Comparison of ENCODE assay signal across 17 cellular contexts in the genomic region with DNA sequence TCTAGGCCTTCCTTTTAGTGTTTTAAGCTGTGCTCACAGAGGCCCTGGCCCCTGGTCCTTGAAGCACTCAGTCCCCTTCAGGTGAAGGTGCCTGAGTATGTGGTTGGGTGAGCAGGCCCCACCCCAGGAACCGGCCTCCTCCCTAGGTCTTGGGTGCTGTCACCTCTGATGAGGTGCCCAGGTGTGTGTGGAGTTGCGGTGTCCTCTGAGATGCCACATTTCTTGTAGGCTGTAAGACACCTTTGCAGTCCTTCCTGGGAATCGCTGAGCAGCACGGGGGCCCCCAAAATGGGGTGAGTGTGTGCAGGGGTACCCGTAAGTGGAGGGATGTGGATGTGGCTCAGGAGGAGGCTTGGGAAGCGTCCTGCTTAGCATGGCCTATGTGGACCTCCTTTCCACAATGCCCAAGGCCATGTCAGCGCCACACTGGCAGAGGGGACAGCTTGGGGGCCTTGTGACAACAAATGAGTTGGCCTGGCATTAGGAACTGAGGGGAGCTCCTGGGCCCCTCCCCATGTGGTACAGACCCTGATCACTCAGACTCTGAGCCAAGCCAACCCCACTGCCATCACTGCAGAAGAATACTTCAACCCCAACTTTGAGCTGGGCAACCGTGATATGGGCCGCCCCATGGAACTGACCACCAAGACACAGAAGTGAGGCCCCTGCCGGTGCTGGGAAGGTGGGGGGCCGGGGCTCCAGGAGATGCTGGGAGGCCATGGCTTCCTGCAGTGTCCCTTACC. TPM values are rescaled to one million over a fixed set of nuclear protein-coding genes. Genes with fewer than 3 reads are reported as not detected.
DNase-seq lines count a peak whose midpoint lies in the region; ATAC-seq and TF ChIP-seq lines count a peak whose summit lies in the region.
"Had no signal": no experiment of that assay in that cellular context is flagged by ENCODE, and none has a peak within 500 bp of the region (broad histone marks: within the 10 kb centered on the region; RNA-seq: fewer than 3 reads in every experiment).

No MANE protein-coding gene starts in this region.

- no peak overlapping the region for H2AFZ ChIP-seq in neural progenitor cell (replicated peaks)
- H2AFZ ChIP-seq: GM23248 had no signal

- DNase-seq in Ammon's horn (ENCODE audit: low spot score) (peak; percentile 3), posterior vena cava (ENCODE audit: low spot score) (peak; percentile 80), mucosa of gallbladder (ENCODE audit: low spot score) (no peak), neural progenitor cell (ENCODE audit: low spot score) (no peak)
- no peak for DNase-seq in CD4-positive, alpha-beta memory T cell
- DNase-seq in effector memory CD8-positive, alpha-beta T cell = no peak
- no peak for DNase-seq in stimulated activated CD4-positive, alpha-beta T cell treated with anti-CD3 and anti-CD28 coated beads, Interleukin-12 subunit alpha, Interleukin-12 subunit beta, amount 100 ng/mL, for 4 hours
- DNase-seq: 8988T; AML-193; C1 segment of cervical spinal cord; Caco-2; CD8-positive, alpha-beta memory T cell; DMS53; GM23248 had no signal

- no peak overlapping the region for H3K4me2 ChIP-seq in neural progenitor cell

- peaks cover 36% of the 10 kb centered on the region for H3K4me1 ChIP-seq in CD4-positive, alpha-beta memory T cell (ENCODE audit: insufficient read depth, low read length)
- peaks cover 23% of the 10 kb centered on the region for H3K4me1 ChIP-seq in neural progenitor cell

- H3K4me3 ChIP-seq in CD4-positive, alpha-beta memory T cell (ENCODE audit: low read length in 2 of 2) = no peak overlapping the region
- no peak overlapping the region for H3K4me3 ChIP-seq in neural progenitor cell
- H3K4me3 ChIP-seq: GM12878, GM23248 had no signal

- H3K27ac Mint-ChIP-seq in CD4-positive, alpha-beta memory T cell = peak overlapping the region in 2 of 7 donors; percentile 37 to 64
- no peak overlapping the region for H3K27ac Mint-ChIP-seq in effector memory CD8-positive, alpha-beta T cell
- H3K27ac Mint-ChIP-seq in neural progenitor cell = no peak overlapping the region
- H3K27ac Mint-ChIP-seq: IgD-negative memory B cell had no signal

- peak overlapping the region in 5 of 8 donors; percentile 23 to 63 (median 25) for H3K4me3 Mint-ChIP-seq in CD4-positive, alpha-beta memory T cell
- peak overlapping the region; percentile 4 to 21 for H3K4me3 Mint-ChIP-seq in effector memory CD8-positive, alpha-beta T cell
- no peak overlapping the region for H3K4me3 Mint-ChIP-seq in neural progenitor cell

- no peak overlapping the region for H3K27ac ChIP-seq in CD4-positive, alpha-beta memory T cell (ENCODE audit: low read depth, low read length)
- no peak overlapping the region for H3K27ac ChIP-seq in neural progenitor cell
- H3K27ac ChIP-seq: GM23248 had no signal

- no peaks in the 10 kb centered on the region for H3K36me3 ChIP-seq in CD4-positive, alpha-beta memory T cell (ENCODE audit: insufficient read depth, low read length)
- H3K36me3 ChIP-seq in neural progenitor cell = no peaks in the 10 kb centered on the region

- TF ChIP-seq CTCF in neural progenitor cell (IDR thresholded peaks at IDR 0.05) = no peak

- intact Hi-C loops in CD4-positive, alpha-beta memory T cell (cut with micrococcal nuclease) = loop anchor here (10.0 kb wide), 1 partner anchor 483 kb away; no protein-coding TSS in a partner anchor
- intact Hi-C loops in posterior vena cava (cut with DNase I) = no loop called here

- H3K9ac ChIP-seq in neural progenitor cell = no peak overlapping the region
- H3K9ac ChIP-seq: GM23248 had no signal

- no peaks in the 10 kb centered on the region for H3K9me3 Mint-ChIP-seq in CD4-positive, alpha-beta memory T cell
- H3K9me3 Mint-ChIP-seq in effector memory CD8-positive, alpha-beta T cell = no peaks in the 10 kb centered on the region
- H3K9me3 Mint-ChIP-seq in neural progenitor cell = no peaks in the 10 kb centered on the region
- H3K9me3 Mint-ChIP-seq: CD8-positive, alpha-beta memory T cell; IgD-negative memory B cell had no signal

- H3K4me1 Mint-ChIP-seq in CD4-positive, alpha-beta memory T cell = peaks cover 12 to 30% (median 23%) of the 10 kb centered on the region in 4 donors
- peaks cover 22 to 24% of the 10 kb centered on the region in 2 donors for H3K4me1 Mint-ChIP-seq in effector memory CD8-positive, alpha-beta T cell (ENCODE audit: low read depth in 2 of 2)
- H3K4me1 Mint-ChIP-seq in neural progenitor cell = peaks cover 26% of the 10 kb centered on the region

- peaks cover 0 to 1% of the 10 kb centered on the region in 2 donors for H3K36me3 Mint-ChIP-seq in CD4-positive, alpha-beta memory T cell
- H3K36me3 Mint-ChIP-seq in effector memory CD8-positive, alpha-beta T cell (ENCODE audit: insufficient read depth) = peaks cover 2% of the 10 kb centered on the region
- H3K36me3 Mint-ChIP-seq in neural progenitor cell = peaks cover 9% of the 10 kb centered on the region
- H3K36me3 Mint-ChIP-seq: CD8-positive, alpha-beta memory T cell; IgD-negative memory B cell had no signal

- no peaks in the 10 kb centered on the region for H3K27me3 Mint-ChIP-seq in CD4-positive, alpha-beta memory T cell
- H3K27me3 Mint-ChIP-seq in effector memory CD8-positive, alpha-beta T cell = no peaks in the 10 kb centered on the region
- H3K27me3 Mint-ChIP-seq in neural progenitor cell (ENCODE audit: insufficient read depth, low read depth) = peaks cover 15% of the 10 kb centered on the region
- H3K27me3 Mint-ChIP-seq: CD8-positive, alpha-beta memory T cell had no signal

- POLR2A ChIA-PET in CD4-positive, alpha-beta memory T cell (lab: Charles Lee; ENCODE audit: partially characterized antibody) = interaction anchor here (0.8 to 1.5 kb wide), 3 partner anchors 19 to 30 kb away, joined by 3 to 4 read pairs (median 3); no protein-coding TSS in a partner anchor

- CTCF ChIA-PET in CD4-positive, alpha-beta memory T cell (lab: Charles Lee; ENCODE audit: partially characterized antibody) = interaction anchor here (0.6 to 22.5 kb wide), 5 partner anchors 13 to 507 kb away, joined by 3 to 523 read pairs (median 5); a partner anchor contains a TSS

- no peaks in the 10 kb centered on the region for H3K27me3 ChIP-seq in CD4-positive, alpha-beta memory T cell (ENCODE audit: insufficient read depth, low read length)
- H3K27me3 ChIP-seq in neural progenitor cell = peaks cover 23% of the 10 kb centered on the region

- ATAC-seq in effector memory CD8-positive, alpha-beta T cell (replicated peaks) = no peak
- ATAC-seq: GM12878, HCT116 had no signal

- no peaks in the 10 kb centered on the region for H3K79me2 ChIP-seq in neural progenitor cell (ENCODE audit: low read depth)

- peaks cover 28% of the 10 kb centered on the region for H3F3A ChIP-seq in neural progenitor cell (ENCODE audit: low read depth)

- H3K9me3 ChIP-seq in CD4-positive, alpha-beta memory T cell (ENCODE audit: control insufficient read depth in 1 of 2, low read length in 2 of 2) = no peaks in the 10 kb centered on the region
- no peaks in the 10 kb centered on the region for H3K9me3 ChIP-seq in neural progenitor cell (ENCODE audit: low read depth)
- H3K9me3 ChIP-seq: Caco-2 had no signal

- H4K20me1 ChIP-seq in neural progenitor cell (ENCODE audit: low read depth) = peaks cover 5% of the 10 kb centered on the region

RNA-seq across cellular contexts. Expression of a gene that starts 11.2 kb away (rescaled TPM):
- 1 to 10 TPM; 1.6 to 2.2 TPM for total RNA-seq in CD4-positive, alpha-beta memory T cell
- not detected for polyA plus RNA-seq in CD4-positive, alpha-beta memory T cell
- 10 to 100 TPM; 26.7 to 31.6 TPM for total RNA-seq in posterior vena cava
- 12.9 TPM for total RNA-seq in mucosa of gallbladder
- 3.9 and 6.2 TPM in 2 replicates for total RNA-seq in neural progenitor cell (ENCODE audit: low replicate concordance)
- polyA plus RNA-seq: IgD-negative memory B cell had no signal

RNA-seq across cellular contexts. Expression of a gene that starts 18.6 kb away (rescaled TPM):
- 1 to 10 TPM; 1.3 to 2.3 TPM for total RNA-seq in CD4-positive, alpha-beta memory T cell
- polyA plus RNA-seq in CD4-positive, alpha-beta memory T cell = not detected
- total RNA-seq in posterior vena cava (10 to 100 TPM; 11.2 to 11.5 TPM), mucosa of gallbladder (13.4 TPM), neural progenitor cell (ENCODE audit: low replicate concordance) (2.8 and 24.0 TPM in 2 replicates)
- polyA plus RNA-seq: IgD-negative memory B cell had no signal

RNA-seq across cellular contexts. Expression of a gene that starts 22.1 kb away (rescaled TPM):
- total RNA-seq in CD4-positive, alpha-beta memory T cell = 10 to 100 TPM; 78.9 to 82.8 TPM
- 10 to 100 TPM in 1 of 2 donors, 1 to 10 TPM in 1; 4.2 to 24.9 TPM for polyA plus RNA-seq in CD4-positive, alpha-beta memory T cell
- total RNA-seq in posterior vena cava (10 to 100 TPM; 28.1 to 43.5 TPM), mucosa of gallbladder (56.1 TPM), neural progenitor cell (ENCODE audit: low replicate concordance) (17.6 and 51.0 TPM in 2 replicates)

RNA-seq across cellular contexts. Expression of a gene that starts 43.0 kb away (rescaled TPM):
- 100 to 1,000 TPM; 149 to 158 TPM for total RNA-seq in CD4-positive, alpha-beta memory T cell
- 10 to 100 TPM; 31.5 to 47.5 TPM for polyA plus RNA-seq in CD4-positive, alpha-beta memory T cell
- total RNA-seq in posterior vena cava = 10 to 100 TPM; 33.1 to 34.7 TPM
- total RNA-seq in mucosa of gallbladder = 109 TPM
- 9.2 and 47.0 TPM in 2 replicates for total RNA-seq in neural progenitor cell (ENCODE audit: low replicate concordance)

RNA-seq across cellular contexts. Expression of a gene that starts 44.7 kb away (rescaled TPM):
- total RNA-seq in CD4-positive, alpha-beta memory T cell = 10 to 100 TPM; 18.1 to 18.8 TPM
- polyA plus RNA-seq in CD4-positive, alpha-beta memory T cell = 10 to 100 TPM in 1 of 2 donors, 1 to 10 TPM in 1; 8.2 to 13.5 TPM
- total RNA-seq in posterior vena cava (1 to 10 TPM; 4.5 to 5.9 TPM), mucosa of gallbladder (23.7 TPM), neural progenitor cell (ENCODE audit: low replicate concordance) (2.5 and 5.0 TPM in 2 replicates)

Comparison
In these comparisons a context has a peak if more than half of its experiments do, and no peak if none do; other contexts are left out.
1. DNase-seq: peak in Ammon's horn (single experiment) and posterior vena cava (single experiment); none in CD4-positive, alpha-beta memory T cell (0 of 5), effector memory CD8-positive, alpha-beta T cell (0 of 3), mucosa of gallbladder (single experiment), stimulated activated CD4-positive, alpha-beta T cell treated with anti-CD3 and anti-CD28 coated beads, Interleukin-12 subunit alpha, Interleukin-12 subunit beta, amount 100 ng/mL, for 4 hours (single experiment) and neural progenitor cell (single experiment).